9 cellular contexts compared by ENCODE assay signal in the genomic region with DNA sequence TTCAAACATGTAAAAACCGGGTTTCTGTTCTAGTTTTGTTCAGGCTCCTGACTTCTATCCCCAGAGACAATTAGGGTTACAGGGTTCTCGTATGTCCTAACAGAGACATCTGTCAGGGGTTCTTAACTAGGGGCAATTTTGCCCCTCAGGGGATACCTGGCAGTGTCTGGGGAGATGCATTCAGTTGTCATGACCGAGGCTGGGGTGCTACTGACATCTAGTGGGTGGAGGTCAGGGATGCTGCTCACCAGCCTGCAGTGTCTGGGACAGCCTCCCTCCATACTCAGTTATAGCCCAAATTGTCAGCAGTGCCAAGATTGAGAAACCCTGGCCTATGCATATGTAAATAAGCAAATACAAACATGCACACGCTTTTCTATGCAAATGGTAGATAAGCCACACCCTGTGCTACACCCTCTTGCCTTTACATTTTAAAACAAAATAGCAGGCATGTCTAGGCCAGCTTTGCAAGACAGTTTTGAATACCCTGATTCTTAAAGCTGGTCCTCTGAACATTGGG. TPM values are rescaled to one million over a fixed set of nuclear protein-coding genes. Genes with fewer than 3 reads are reported as not detected.
DNase-seq lines count a peak whose midpoint lies in the region; ATAC-seq, FAIRE-seq and TF ChIP-seq lines count a peak whose summit lies in the region.
"Had no signal": no experiment of that assay in that cellular context is flagged by ENCODE, and none has a peak within 500 bp of the region (broad histone marks: within the 10 kb centered on the region; RNA-seq: fewer than 3 reads in every experiment).

No MANE protein-coding gene starts in this region.

- POLR2A ChIA-PET in A549 (lab: Yijun Ruan, JAX) = no interaction called here

- peaks cover 0 to 21% of the 10 kb centered on the region in 2 donors for H3K36me3 ChIP-seq in gastrocnemius medialis

- no peak overlapping the region for H3K4me2 ChIP-seq in A549

- peak; percentile 85 to 93; a peak in 5 of 6 replicates for ATAC-seq in A549
- peak; percentile 67 for ATAC-seq in GM18505 (IDR thresholded peaks at IDR 0.05; ENCODE audit: unreplicated experiment)
- ATAC-seq in HG02678 (IDR thresholded peaks at IDR 0.05; ENCODE audit: unreplicated experiment) = peak; percentile 80
- peak; percentile 74 to 83 for ATAC-seq in activated naive CD4-positive, alpha-beta T cell treated with anti-CD3 and anti-CD28 coated beads, Interleukin-2, amount 50 U/mL, for 72 hours
- ATAC-seq in gastrocnemius medialis = no peak

- H3K4me3 ChIP-seq in A549 (no peak overlapping the region), gastrocnemius medialis (no peak overlapping the region)

- H3K27ac ChIP-seq in A549 (no peak overlapping the region), gastrocnemius medialis (peak overlapping the region in 3 of 4 donors; percentile 24 to 47 (median 27))

- H3K9me3 ChIP-seq in A549 (no peaks in the 10 kb centered on the region), gastrocnemius medialis (no peaks in the 10 kb centered on the region)

- H3K27me3 ChIP-seq in gastrocnemius medialis = no peaks in the 10 kb centered on the region

- no peaks in the 10 kb centered on the region for H3K9me3 Mint-ChIP-seq in activated naive CD4-positive, alpha-beta T cell treated with anti-CD3 and anti-CD28 coated beads, Interleukin-2, amount 50 U/mL, for 72 hours

- TF ChIP-seq POLR2A in A549 (IDR thresholded peaks at IDR 0.05; ENCODE audit: low read length) = no peak
- peak; percentile 28 for TF ChIP-seq POLR2A in GM18505 (IDR thresholded peaks at IDR 0.05; ENCODE audit: borderline replicate concordance, extremely low read depth, insufficient read depth, insufficient read length)
- no peak for TF ChIP-seq POLR2A in gastrocnemius medialis (IDR thresholded peaks at IDR 0.05)

- intact Hi-C loops in gastrocnemius medialis (cut with DNase I; ENCODE audit: low total_unique reads) = no loop called here

- peaks cover 22 to 28% of the 10 kb centered on the region in 2 donors for H3K36me3 Mint-ChIP-seq in activated naive CD4-positive, alpha-beta T cell treated with anti-CD3 and anti-CD28 coated beads, Interleukin-2, amount 50 U/mL, for 72 hours

- H3K27ac Mint-ChIP-seq in activated naive CD4-positive, alpha-beta T cell treated with anti-CD3 and anti-CD28 coated beads, Interleukin-2, amount 50 U/mL, for 72 hours = peak overlapping the region in 1 of 2 donors; percentile 36

- DNase-seq in A549 (ENCODE audit: low read depth in 1 of 2, low spot score in 1 of 2) = peak; percentile 21 to 53
- peak; percentile 27 for DNase-seq in NCI-H460 (ENCODE audit: extremely low read depth, low read depth)
- peak in 1 of 2 donors; percentile 53 for DNase-seq in activated naive CD4-positive, alpha-beta T cell treated with anti-CD3 and anti-CD28 coated beads, Interleukin-2, amount 50 U/mL, for 72 hours (ENCODE audit: low spot score in 2 of 2)
- no peak for DNase-seq in gastrocnemius medialis
- no peak for DNase-seq in NCI-H1417 treated with DMSO at 0.1 percent for 48 hours (lab: John Stamatoyannopoulos, UW)
- no peak for DNase-seq in NOMO-1 treated with DMSO at 0.1 percent for 48 hours (lab: John Stamatoyannopoulos, UW; ENCODE audit: unreplicated experiment)

- 0 out of 5 replicates have a peak, but pooled peaks of 1 of the 2 experiments have one; percentile 6 for TF ChIP-seq RAD21 in A549 (conservative IDR thresholded peaks at IDR 0.05 in 1 of 2, IDR thresholded peaks at IDR 0.05 in 1 of 2)

- in situ Hi-C loops in gastrocnemius medialis (cut with MboI; ENCODE audit: low sequenced_read_pairs in 4 of 4) = no loop called here

- no peak for TF ChIP-seq EP300 in A549 (IDR thresholded peaks at IDR 0.05)

- CTCF ChIA-PET in A549 (lab: Yijun Ruan, JAX) = interaction anchor here (1.0 to 4.3 kb wide), 3 partner anchors 10 to 275 kb away, joined by 3 to 24 read pairs (median 24); partner anchors contain the start of gene SOCS1

- TF ChIP-seq CTCF in A549 (IDR thresholded peaks at IDR 0.05) (peak; percentile 31; the same call in 2 of the 3 replicates), gastrocnemius medialis (IDR thresholded peaks at IDR 0.05 in 4 of 5, conservative IDR thresholded peaks at IDR 0.05 in 1 of 5) (no peak)

- WGBS in A549 (ENCODE audit: missing lambda C conversion rate) = 74% methylated on average over 4 of the region's 4 CpGs

- no peak for FAIRE-seq in A549 (lab: Jason Lieb, UNC)
- FAIRE-seq: endometrium had no signal

- H3K4me1 ChIP-seq in A549 (no peaks in the 10 kb centered on the region), gastrocnemius medialis (peaks cover 7 to 8% of the 10 kb centered on the region in 2 donors)

TF ChIP-seq in A549, 52 proteins besides CTCF, POLR2A, EP300 and RAD21 (continues in another document):
- no peak for TF ChIP-seq REST (IDR thresholded peaks at IDR 0.05)
- TF ChIP-seq RFX5 (IDR thresholded peaks at IDR 0.05) = no peak
- TF ChIP-seq RCOR1 (IDR thresholded peaks at IDR 0.05; ENCODE audit: low read depth, low read length) = no peak
- TF ChIP-seq ESRRA (IDR thresholded peaks at IDR 0.05; ENCODE audit: borderline replicate concordance, low read length) = no peak
- TF ChIP-seq SREBF2 (IDR thresholded peaks at IDR 0.05) = no peak
- TF ChIP-seq JUNB (IDR thresholded peaks at IDR 0.05) = no peak
- no peak for TF ChIP-seq USF2 (IDR thresholded peaks at IDR 0.05)
- TF ChIP-seq GATA3 (IDR thresholded peaks at IDR 0.05; ENCODE audit: borderline replicate concordance) = no peak
- no peak for TF ChIP-seq ZFP36 (IDR thresholded peaks at IDR 0.05; ENCODE audit: borderline replicate concordance, partially characterized antibody)
- TF ChIP-seq FOXS1 (CRISPR knock-in tag; IDR thresholded peaks at IDR 0.05) = no peak

RNA-seq across cellular contexts. Expression of gene CLEC16A, which starts 37.4 kb away (rescaled TPM):
- polyA plus RNA-seq in A549 (2011; rRNA removed) = 10.4 and 10.6 TPM in 2 replicates
- 8.6 and 10.8 TPM in 2 replicates for polyA plus RNA-seq in A549 (2012; cell fraction: cytosol; rRNA removed)
- 14.2 and 15.6 TPM in 2 replicates for polyA plus RNA-seq in A549 (2012; cell fraction: nucleus; rRNA removed)
- 8.3 to 8.5 TPM (median 8.4 TPM) in 3 replicates for polyA plus RNA-seq in A549 (2017; fragmentation: RNase III; extraction: RNeasy Plus Mini Kit Qiagen cat#74134 plus additional on column Dnase treatment)
- polyA minus RNA-seq in A549 (2011; rRNA and poly(A)+ RNA removed) = 27.4 and 34.2 TPM in 2 replicates
- 9.9 and 10.8 TPM in 2 replicates for total RNA-seq in NCI-H460 (2014; rRNA removed; shearing (Covaris generic))
- polyA plus RNA-seq in NCI-H460 (2014; cell fraction: nucleus; rRNA removed) = 4.4 and 7.2 TPM in 2 replicates
- total RNA-seq in activated naive CD4-positive, alpha-beta T cell treated with anti-CD3 and anti-CD28 coated beads, Interleukin-2, amount 50 U/mL, for 72 hours = 10 to 100 TPM; 28.0 to 33.2 TPM
- total RNA-seq in gastrocnemius medialis = 10 to 100 TPM; 24.5 to 33.0 (median 29.3) TPM

RNA-seq across cellular contexts. Expression of gene DEXI, which starts 39.5 kb away (rescaled TPM):
- polyA plus RNA-seq in A549 (2011; rRNA removed) (22.0 and 27.1 TPM in 2 replicates), A549 (2017; fragmentation: RNase III; extraction: RNeasy Plus Mini Kit Qiagen cat#74134 plus additional on column Dnase treatment) (31.9 to 34.0 TPM (median 33.0 TPM) in 3 replicates)
- 45.9 and 57.8 TPM in 2 replicates for polyA plus RNA-seq in A549 (2012; cell fraction: cytosol; rRNA removed)
- polyA plus RNA-seq in A549 (2012; cell fraction: nucleus; rRNA removed) = 45.3 and 46.2 TPM in 2 replicates
- polyA minus RNA-seq in A549 (2011; rRNA and poly(A)+ RNA removed) = 16.8 and 26.1 TPM in 2 replicates
- total RNA-seq in NCI-H460 (2014; rRNA removed; shearing (Covaris generic)) = 35.3 and 41.9 TPM in 2 replicates
- polyA plus RNA-seq in NCI-H460 (2014; cell fraction: nucleus; rRNA removed) = 42.6 and 50.1 TPM in 2 replicates
- 10 to 100 TPM; 17.1 to 30.2 TPM for total RNA-seq in activated naive CD4-positive, alpha-beta T cell treated with anti-CD3 and anti-CD28 coated beads, Interleukin-2, amount 50 U/mL, for 72 hours
- 100 to 1,000 TPM in 3 of 4 donors, 10 to 100 TPM in 1; 83.9 to 184 (median 127) TPM for total RNA-seq in gastrocnemius medialis

Comparison
In these comparisons a context has a peak if more than half of its experiments do, and no peak if none do; other contexts are left out.
1. ATAC-seq: peak in A549 (2 of 2), GM18505 (single experiment), HG02678 (single experiment) and activated naive CD4-positive, alpha-beta T cell treated with anti-CD3 and anti-CD28 coated beads, Interleukin-2, amount 50 U/mL, for 72 hours (2 of 2); none in gastrocnemius medialis (0 of 2).
2. DNase-seq: peak in A549 (2 of 2) and NCI-H460 (single experiment); none in gastrocnemius medialis (0 of 2), NCI-H1417 treated with DMSO at 0.1 percent for 48 hours (single experiment) and NOMO-1 treated with DMSO at 0.1 percent for 48 hours (single experiment).
3. H3K27ac ChIP-seq: peak in gastrocnemius medialis (3 of 4); none in A549 (0 of 2).